25 cellular contexts compared by ENCODE assay signal in genomic region chr10:53102424-53102823, GRCh38.
"Had no signal": no experiment of that assay in that cellular context is flagged by ENCODE, and none has a peak within 500 bp of the region (broad histone marks: within the 10 kb centered on the region; RNA-seq: fewer than 3 reads in every experiment).

No MANE protein-coding gene starts in this region.

- FAIRE-seq: HepG2 had no signal

- ATAC-seq: HepG2, Panc1, Right ventricle myocardium inferior, SK-N-SH treated with all-trans-retinoic acid at 6 μM for 48 hours had no signal

- H3K9me3 ChIP-seq: MG63, SJCRH30 had no signal

- H3K4me1 ChIP-seq: SJCRH30 had no signal

- H3K27me3 ChIP-seq: SJCRH30 had no signal

- DNase-seq: IMR-90, Karpas-422, KG1, MG63, NCI-H1092, NCI-H1105 treated with DMSO at 0.1 percent for 48 hours, NCI-H1417 treated with DMSO at 0.1 percent for 48 hours, NCI-H146, NCI-H1694 treated with DMSO at 0.1 percent for 48 hours, NCI-H1930, NCI-H2081, NCI-H2107, NCI-H226, NCI-H446, NCI-H510A, NCI-H524 treated with DMSO at 0.1 percent for 48 hours, NCI-H69, NCI-H774, SHP77 treated with DMSO at 0.1 percent for 48 hours, SJCRH30 had no signal

- H3K36me3 ChIP-seq: MG63, SJCRH30 had no signal

- H3K4me3 ChIP-seq: MG63, SJCRH30 had no signal

- H3K27ac ChIP-seq: RWPE1, SJCRH30 had no signal
